8 cellular contexts compared by ENCODE assay signal in the genomic region with DNA sequence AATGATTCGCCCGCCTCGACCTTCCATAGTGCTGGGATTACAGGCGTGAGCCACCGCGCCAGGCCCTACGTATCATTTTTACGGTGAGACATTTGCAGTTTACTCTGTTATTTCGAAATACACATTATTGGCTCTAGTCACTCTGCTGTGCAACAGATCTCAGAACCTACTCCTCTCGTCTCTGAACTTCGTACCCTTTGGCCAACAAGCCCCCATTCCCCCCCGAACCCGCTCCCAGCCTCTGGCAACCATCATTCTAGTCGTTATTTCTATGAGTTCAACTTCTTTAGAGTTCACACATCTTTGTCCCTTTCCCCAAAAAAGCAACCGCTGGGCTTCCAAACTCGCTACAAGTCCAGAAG. TPM values are rescaled to one million over a fixed set of nuclear protein-coding genes. Genes with fewer than 3 reads are reported as not detected.
DNase-seq lines count a peak whose midpoint lies in the region; ATAC-seq and TF ChIP-seq lines count a peak whose summit lies in the region.

No MANE protein-coding gene starts in this region.

- H3K9me3 ChIP-seq in tibial nerve: no peaks in the 10 kb centered on the region

- in situ Hi-C loops in ACHN (cut with HindIII; ENCODE audit: low pct_ligation_motif_present, low pct_unique_long_range_greater_than_20kb, low sequenced_read_pairs): no loop called here

- TF ChIP-seq EP300 in tibial nerve (IDR thresholded peaks at IDR 0.05): no peak

- peaks cover 0 to 35% (median 2%) of the 10 kb centered on the region in 3 donors for H3K36me3 ChIP-seq in tibial nerve

- H3K27ac ChIP-seq in tibial nerve: peak overlapping the region; percentile 81 to 88 (median 85)

- peak; percentile 32 for DNase-seq in ACHN
- peak; percentile 67 for DNase-seq in RKO (ENCODE audit: low spot score)
- DNase-seq in dermis blood vessel endothelial cell: peak; percentile 31
- DNase-seq in medulla oblongata (ENCODE audit: extremely low spot score): peak; percentile 6
- peak in 1 of 2 donors; percentile 28 for DNase-seq in tibial nerve (ENCODE audit: low spot score in 2 of 2)

- TF ChIP-seq CTCF in tibial nerve (IDR thresholded peaks at IDR 0.05): no peak

- ATAC-seq in GM18907 (IDR thresholded peaks at IDR 0.05; ENCODE audit: unreplicated experiment): peak; percentile 6
- ATAC-seq in GM21381 (IDR thresholded peaks at IDR 0.05; ENCODE audit: unreplicated experiment): no peak
- ATAC-seq in GM21526 (IDR thresholded peaks at IDR 0.05; ENCODE audit: low FRiP score, unreplicated experiment): no peak

- 0 to 4% methylated on average over 16 of the region's 16 CpGs for WGBS in tibial nerve, 2 donors

- no peaks in the 10 kb centered on the region for H3K27me3 ChIP-seq in tibial nerve

- no peak for TF ChIP-seq POLR2A in tibial nerve (IDR thresholded peaks at IDR 0.05)

- peak overlapping the region; percentile 69 to 90 (median 75) for H3K4me3 ChIP-seq in tibial nerve

- peaks cover 0 to 20% (median 0%) of the 10 kb centered on the region in 4 donors for H3K4me1 ChIP-seq in tibial nerve

RNA-seq across cellular contexts. Expression of a gene that starts 0.7 kb away (rescaled TPM):
- total RNA-seq in dermis blood vessel endothelial cell (23.3 and 27.6 TPM in 2 replicates), tibial nerve (10 to 100 TPM; 25.7 to 58.8 (median 30.7) TPM)

RNA-seq across cellular contexts. Expression of a gene that starts 32.4 kb away (rescaled TPM):
- total RNA-seq in dermis blood vessel endothelial cell (4.4 and 5.1 TPM in 2 replicates), tibial nerve (10 to 100 TPM in 3 of 4 donors, 1 to 10 TPM in 1; 9.9 to 14.7 (median 12.6) TPM)
